1 cellular context compared by ENCODE assay signal in the genomic region with DNA sequence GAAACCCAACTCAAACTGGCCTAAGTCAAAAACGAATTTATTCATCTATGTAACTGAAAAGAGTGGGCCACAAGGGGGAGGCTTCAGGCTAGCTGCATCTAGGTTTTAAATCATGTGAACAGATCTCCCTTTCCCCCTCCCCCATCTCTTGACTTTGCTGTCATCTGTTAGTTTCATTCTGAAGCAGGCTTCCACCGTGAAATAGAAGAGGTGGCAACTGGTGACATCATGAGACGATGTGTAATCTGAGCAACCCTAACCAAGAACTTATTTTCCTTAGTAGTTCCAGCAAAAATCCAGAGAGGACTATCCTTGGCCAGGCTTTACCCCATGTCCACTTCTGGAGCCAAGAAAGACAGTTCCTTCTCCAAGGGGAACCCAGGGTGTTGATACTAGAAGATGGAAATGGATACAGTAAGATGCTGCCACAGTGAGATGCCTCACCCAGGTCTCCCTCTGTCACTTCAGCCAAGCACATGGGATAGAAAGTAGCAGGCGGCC.
TF ChIP-seq lines count a peak whose summit lies in the region.

No MANE protein-coding gene starts in this region.

TF ChIP-seq in SK-N-SH treated with all-trans-retinoic acid at 6 μM for 48 hours, 23 proteins besides CTCF, POLR2A, EP300 and RAD21 (continued from another document):
- TF ChIP-seq, protein P1, sequence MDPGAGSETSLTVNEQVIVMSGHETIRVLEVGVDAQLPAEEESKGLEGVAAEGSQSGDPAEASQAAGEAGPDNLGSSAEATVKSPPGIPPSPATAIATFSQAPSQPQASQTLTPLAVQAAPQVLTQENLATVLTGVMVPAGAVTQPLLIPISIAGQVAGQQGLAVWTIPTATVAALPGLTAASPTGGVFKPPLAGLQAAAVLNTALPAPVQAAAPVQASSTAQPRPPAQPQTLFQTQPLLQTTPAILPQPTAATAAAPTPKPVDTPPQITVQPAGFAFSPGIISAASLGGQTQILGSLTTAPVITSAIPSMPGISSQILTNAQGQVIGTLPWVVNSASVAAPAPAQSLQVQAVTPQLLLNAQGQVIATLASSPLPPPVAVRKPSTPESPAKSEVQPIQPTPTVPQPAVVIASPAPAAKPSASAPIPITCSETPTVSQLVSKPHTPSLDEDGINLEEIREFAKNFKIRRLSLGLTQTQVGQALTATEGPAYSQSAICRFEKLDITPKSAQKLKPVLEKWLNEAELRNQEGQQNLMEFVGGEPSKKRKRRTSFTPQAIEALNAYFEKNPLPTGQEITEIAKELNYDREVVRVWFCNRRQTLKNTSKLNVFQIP (CRISPR knock-in tag; IDR thresholded peaks at IDR 0.05; ENCODE audit: borderline replicate concordance, low read depth) = no peak
- TF ChIP-seq ESRRG (CRISPR knock-in tag; IDR thresholded peaks at IDR 0.05) = no peak
- TF ChIP-seq RARB (CRISPR knock-in tag; IDR thresholded peaks at IDR 0.05) = no peak
- no peak for TF ChIP-seq ZNF565 (CRISPR knock-in tag; conservative IDR thresholded peaks at IDR 0.05; ENCODE audit: low read depth)
- TF ChIP-seq, protein P2, sequence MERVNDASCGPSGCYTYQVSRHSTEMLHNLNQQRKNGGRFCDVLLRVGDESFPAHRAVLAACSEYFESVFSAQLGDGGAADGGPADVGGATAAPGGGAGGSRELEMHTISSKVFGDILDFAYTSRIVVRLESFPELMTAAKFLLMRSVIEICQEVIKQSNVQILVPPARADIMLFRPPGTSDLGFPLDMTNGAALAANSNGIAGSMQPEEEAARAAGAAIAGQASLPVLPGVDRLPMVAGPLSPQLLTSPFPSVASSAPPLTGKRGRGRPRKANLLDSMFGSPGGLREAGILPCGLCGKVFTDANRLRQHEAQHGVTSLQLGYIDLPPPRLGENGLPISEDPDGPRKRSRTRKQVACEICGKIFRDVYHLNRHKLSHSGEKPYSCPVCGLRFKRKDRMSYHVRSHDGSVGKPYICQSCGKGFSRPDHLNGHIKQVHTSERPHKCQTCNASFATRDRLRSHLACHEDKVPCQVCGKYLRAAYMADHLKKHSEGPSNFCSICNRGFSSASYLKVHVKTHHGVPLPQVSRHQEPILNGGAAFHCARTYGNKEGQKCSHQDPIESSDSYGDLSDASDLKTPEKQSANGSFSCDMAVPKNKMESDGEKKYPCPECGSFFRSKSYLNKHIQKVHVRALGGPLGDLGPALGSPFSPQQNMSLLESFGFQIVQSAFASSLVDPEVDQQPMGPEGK (CRISPR knock-in tag; IDR thresholded peaks at IDR 0.05; ENCODE audit: borderline replicate concordance) = no peak
- TF ChIP-seq PPARA (CRISPR knock-in tag; IDR thresholded peaks at IDR 0.05; ENCODE audit: borderline replicate concordance) = no peak
- TF ChIP-seq ZFP30 (CRISPR knock-in tag; IDR thresholded peaks at IDR 0.05) = no peak
